Comparison of ENCODE assay signal across 1 cellular context in the genomic region with DNA sequence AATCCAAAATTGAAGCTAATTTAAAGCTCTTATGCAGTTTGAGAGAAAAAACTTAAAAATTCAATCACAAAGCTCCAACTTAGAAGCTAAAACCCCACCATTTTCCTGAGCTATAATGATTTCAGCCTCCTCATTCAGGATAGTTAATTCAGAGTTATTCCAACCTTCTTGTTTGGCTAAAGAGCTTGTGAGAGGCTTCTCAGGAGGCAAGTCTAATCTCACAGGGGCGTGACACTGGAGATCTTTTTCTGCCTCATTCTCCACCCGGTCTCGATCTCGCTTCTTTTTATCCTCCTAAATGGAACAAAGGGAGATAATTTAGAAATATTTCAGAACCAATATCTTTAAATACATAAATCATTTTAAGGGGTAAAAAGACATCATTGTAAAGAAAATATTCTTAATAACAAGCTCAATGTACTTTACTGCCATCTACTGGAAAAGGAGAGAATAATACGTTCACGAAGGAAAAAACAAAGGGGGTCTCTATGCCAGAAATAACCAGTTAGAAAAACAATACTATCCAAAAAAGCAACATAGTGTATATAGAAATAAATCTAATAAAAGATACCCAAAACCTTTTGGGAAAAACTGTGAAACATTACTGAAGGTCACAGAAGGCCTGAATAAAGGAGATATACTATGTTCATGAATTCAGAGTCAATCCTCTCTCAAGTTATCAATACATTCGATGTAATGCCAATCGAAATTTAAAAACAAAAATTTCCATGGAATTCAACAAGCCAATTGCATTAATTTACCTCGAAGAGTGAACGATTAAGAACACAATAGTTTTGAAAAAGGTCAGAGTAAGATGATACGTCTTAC.
TF ChIP-seq lines count a peak whose summit lies in the region.

No MANE protein-coding gene starts in this region.

TF ChIP-seq in K562, 482 proteins besides CTCF, POLR2A, EP300 and RAD21:
- no peak for TF ChIP-seq YY1 (IDR thresholded peaks at IDR 0.05; ENCODE audit: borderline replicate concordance in 1 of 3, control insufficient read depth in 1 of 3, extremely low read depth in 1 of 3, insufficient read depth in 3 of 3, insufficient read length in 1 of 3, insufficient replicate concordance in 2 of 3, low read depth in 1 of 3, low read length in 2 of 3)
- TF ChIP-seq ZNF3 (CRISPR knock-in tag; IDR thresholded peaks at IDR 0.05): no peak
- TF ChIP-seq PML (IDR thresholded peaks at IDR 0.05; ENCODE audit: low read length): no peak
- no peak for TF ChIP-seq ARID4B (CRISPR knock-in tag; IDR thresholded peaks at IDR 0.05)
- TF ChIP-seq ZNF212 (CRISPR knock-in tag; IDR thresholded peaks at IDR 0.05): no peak
- TF ChIP-seq, protein P1, sequence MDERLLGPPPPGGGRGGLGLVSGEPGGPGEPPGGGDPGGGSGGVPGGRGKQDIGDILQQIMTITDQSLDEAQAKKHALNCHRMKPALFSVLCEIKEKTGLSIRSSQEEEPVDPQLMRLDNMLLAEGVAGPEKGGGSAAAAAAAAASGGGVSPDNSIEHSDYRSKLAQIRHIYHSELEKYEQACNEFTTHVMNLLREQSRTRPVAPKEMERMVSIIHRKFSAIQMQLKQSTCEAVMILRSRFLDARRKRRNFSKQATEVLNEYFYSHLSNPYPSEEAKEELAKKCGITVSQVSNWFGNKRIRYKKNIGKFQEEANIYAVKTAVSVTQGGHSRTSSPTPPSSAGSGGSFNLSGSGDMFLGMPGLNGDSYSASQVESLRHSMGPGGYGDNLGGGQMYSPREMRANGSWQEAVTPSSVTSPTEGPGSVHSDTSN (CRISPR knock-in tag; IDR thresholded peaks at IDR 0.05; ENCODE audit: low read depth): no peak
- TF ChIP-seq, protein P1 (tag; conservative IDR thresholded peaks at IDR 0.05; ENCODE audit: low read depth): 0 out of 2 replicates have a peak, but pooled peaks have one; percentile 40
- TF ChIP-seq TAF9B (IDR thresholded peaks at IDR 0.05; ENCODE audit: partially characterized antibody): peak; percentile 12
- TF ChIP-seq, protein P2, sequence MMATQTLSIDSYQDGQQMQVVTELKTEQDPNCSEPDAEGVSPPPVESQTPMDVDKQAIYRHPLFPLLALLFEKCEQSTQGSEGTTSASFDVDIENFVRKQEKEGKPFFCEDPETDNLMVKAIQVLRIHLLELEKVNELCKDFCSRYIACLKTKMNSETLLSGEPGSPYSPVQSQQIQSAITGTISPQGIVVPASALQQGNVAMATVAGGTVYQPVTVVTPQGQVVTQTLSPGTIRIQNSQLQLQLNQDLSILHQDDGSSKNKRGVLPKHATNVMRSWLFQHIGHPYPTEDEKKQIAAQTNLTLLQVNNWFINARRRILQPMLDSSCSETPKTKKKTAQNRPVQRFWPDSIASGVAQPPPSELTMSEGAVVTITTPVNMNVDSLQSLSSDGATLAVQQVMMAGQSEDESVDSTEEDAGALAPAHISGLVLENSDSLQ (IDR thresholded peaks at IDR 0.05): peak; percentile 40
- TF ChIP-seq, protein P3, sequence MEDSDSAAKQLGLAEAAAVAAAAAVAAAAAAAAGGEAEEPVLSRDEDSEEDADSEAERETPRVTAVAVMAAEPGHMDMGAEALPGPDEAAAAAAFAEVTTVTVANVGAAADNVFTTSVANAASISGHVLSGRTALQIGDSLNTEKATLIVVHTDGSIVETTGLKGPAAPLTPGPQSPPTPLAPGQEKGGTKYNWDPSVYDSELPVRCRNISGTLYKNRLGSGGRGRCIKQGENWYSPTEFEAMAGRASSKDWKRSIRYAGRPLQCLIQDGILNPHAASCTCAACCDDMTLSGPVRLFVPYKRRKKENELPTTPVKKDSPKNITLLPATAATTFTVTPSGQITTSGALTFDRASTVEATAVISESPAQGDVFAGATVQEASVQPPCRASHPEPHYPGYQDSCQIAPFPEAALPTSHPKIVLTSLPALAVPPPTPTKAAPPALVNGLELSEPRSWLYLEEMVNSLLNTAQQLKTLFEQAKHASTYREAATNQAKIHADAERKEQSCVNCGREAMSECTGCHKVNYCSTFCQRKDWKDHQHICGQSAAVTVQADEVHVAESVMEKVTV (CRISPR knock-in tag; IDR thresholded peaks at IDR 0.05): peak; percentile 36; the same call in 1 of the 2 replicates
- TF ChIP-seq MEIS2 (IDR thresholded peaks at IDR 0.05; ENCODE audit: partially characterized antibody): peak; percentile 44
- TF ChIP-seq EWSR1 (IDR thresholded peaks at IDR 0.05; ENCODE audit: borderline replicate concordance, low read depth, partially characterized antibody): no peak
